8 cellular contexts compared by ENCODE assay signal in the genomic region with DNA sequence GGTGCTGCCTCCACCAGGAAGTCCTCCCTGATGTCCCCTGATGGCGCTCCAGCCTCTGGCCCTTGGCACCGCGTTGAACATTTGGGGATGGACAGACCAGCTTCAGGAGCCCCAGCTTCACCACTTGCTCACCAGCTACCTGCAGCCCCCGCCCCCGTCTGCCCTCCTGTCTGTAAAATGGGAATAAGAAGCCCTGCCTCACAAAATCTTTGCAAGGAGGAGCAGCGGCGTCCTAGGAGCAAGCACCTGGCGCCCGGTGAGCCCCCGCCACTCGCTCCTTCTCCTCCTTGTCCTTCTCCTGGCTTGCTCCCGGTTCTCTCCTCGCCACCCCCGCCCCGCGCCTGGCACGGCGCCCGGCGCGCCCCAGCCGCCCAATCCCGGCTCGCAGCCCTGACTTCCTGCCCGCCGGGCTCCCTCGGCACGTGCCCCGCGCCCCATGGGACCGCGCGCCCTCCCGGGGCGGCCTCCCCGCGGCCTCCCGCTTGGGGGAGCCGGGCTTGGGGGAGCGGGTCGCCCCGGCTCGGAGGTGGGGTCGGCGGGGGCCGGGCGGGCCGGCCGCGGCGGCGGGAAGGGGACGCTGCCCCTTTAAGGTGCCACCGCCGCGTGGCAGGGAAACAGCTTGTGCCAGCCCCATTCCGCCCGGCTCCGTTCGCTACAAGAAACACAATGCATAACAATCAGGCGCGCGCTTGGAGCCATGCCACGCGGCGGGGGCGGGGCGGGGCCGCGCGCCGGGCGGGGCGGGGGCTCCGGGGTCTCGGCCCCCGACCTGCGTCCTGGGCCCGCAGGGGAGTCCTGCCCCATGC.
A peak's percentile ranks its signal among the peaks of the same experiment; 100 is the strongest.
DNase-seq lines count a peak whose midpoint lies in the region; ATAC-seq and FAIRE-seq lines count a peak whose summit lies in the region.

No MANE protein-coding gene starts in this region.

- peak; percentile 82 for FAIRE-seq in GM19239 (lab: Jason Lieb, UNC)

- no peak for ATAC-seq in GM21786 (IDR thresholded peaks at IDR 0.05; ENCODE audit: unreplicated experiment)

- peaks cover 12 to 25% of the 10 kb centered on the region in 2 donors for H3K4me1 ChIP-seq in duodenal mucosa (ENCODE audit: control insufficient read depth in 1 of 2, insufficient read depth in 2 of 2, low read length in 2 of 2)

- no peak overlapping the region for H3K27ac ChIP-seq in duodenal mucosa (ENCODE audit: low read depth, low read length)

- H3K27me3 ChIP-seq in duodenal mucosa (ENCODE audit: control insufficient read depth in 1 of 2, insufficient read depth in 2 of 2, low read length in 2 of 2), result peaks cover 13 to 16% of the 10 kb centered on the region in 2 donors

- no peaks in the 10 kb centered on the region for H3K36me3 ChIP-seq in duodenal mucosa (ENCODE audit: control insufficient read depth in 1 of 2, insufficient read depth in 2 of 2, low read length in 2 of 2)

- peak overlapping the region; percentile 31 to 38 for H3K9ac ChIP-seq in duodenal mucosa (ENCODE audit: low read depth in 1 of 2, low read length in 2 of 2)

- H3K9me3 ChIP-seq in duodenal mucosa (ENCODE audit: control insufficient read depth in 1 of 2, low read length in 2 of 2), result no peaks in the 10 kb centered on the region

- DNase-seq in 8988T (peak; percentile 75), GM19239 (ENCODE audit: insufficient read length, low spot score) (peak; percentile 61), NCI-H446 treated with DMSO at 0.1 percent for 48 hours (lab: John Stamatoyannopoulos, UW) (peak; percentile 53), midbrain (lab: John Stamatoyannopoulos, UW) (peak; percentile 18)
- peak; percentile 47 to 55 for DNase-seq in activated CD4-positive, alpha-beta T cell treated with anti-CD3 and anti-CD28 coated beads, Interleukin-2, amount 50 U/mL, for 4 hours
- DNase-seq in stimulated activated naive CD4-positive, alpha-beta T cell treated with Interleukin-2 at 50 U/mL for 16 hours (lab: John Stamatoyannopoulos, UW), result peak; percentile 47

- peak overlapping the region; percentile 66 to 73 for H3K4me3 ChIP-seq in duodenal mucosa (ENCODE audit: low read depth in 1 of 2, low read length in 2 of 2)

Comparison
In these comparisons a context has a peak if more than half of its experiments do, and no peak if none do; other contexts are left out.
1. DNase-seq: peak in every context shown above with its lines; median percentile 75 in 8988T; 61 in GM19239; 53 in NCI-H446 treated with DMSO at 0.1 percent for 48 hours; 51 in activated CD4-positive, alpha-beta T cell treated with anti-CD3 and anti-CD28 coated beads, Interleukin-2, amount 50 U/mL, for 4 hours; 47 in stimulated activated naive CD4-positive, alpha-beta T cell treated with Interleukin-2 at 50 U/mL for 16 hours; 18 in midbrain.